8 cellular contexts compared by ENCODE assay signal in genomic region chr3:100261481-100261903, GRCh38. TPM values are rescaled to one million over a fixed set of nuclear protein-coding genes. Genes with fewer than 3 reads are reported as not detected.
DNase-seq lines count a peak whose midpoint lies in the region; ATAC-seq, FAIRE-seq and TF ChIP-seq lines count a peak whose summit lies in the region.

No MANE protein-coding gene starts in this region.

- peak overlapping the region; percentile 85 to 93 for H3K4me3 Mint-ChIP-seq in activated T-cell treated with anti-CD3 and anti-CD28 coated beads, Interleukin-2, amount 50 U/mL, for 72 hours

- no peaks in the 10 kb centered on the region for H3K27me3 ChIP-seq in adrenal gland
- H3K27me3 ChIP-seq in liver (ENCODE audit: control insufficient read depth in 4 of 4, insufficient read depth in 4 of 4, low read length in 3 of 4): no peaks in the 10 kb centered on the region
- no peaks in the 10 kb centered on the region for H3K27me3 ChIP-seq in tibial nerve

- H3K4me3 ChIP-seq in adrenal gland: peak overlapping the region in 3 of 4 donors; percentile 58 to 93 (median 92)
- peak overlapping the region; percentile 93 to 99 (median 97) for H3K4me3 ChIP-seq in liver (ENCODE audit: low read depth in 1 of 3, low read length in 3 of 3)
- H3K4me3 ChIP-seq in tibial nerve: peak overlapping the region; percentile 73 to 88 (median 82)

- no peaks in the 10 kb centered on the region for H3K36me3 Mint-ChIP-seq in activated T-cell treated with anti-CD3 and anti-CD28 coated beads, Interleukin-2, amount 50 U/mL, for 72 hours (ENCODE audit: insufficient read depth in 2 of 2)

- no peaks in the 10 kb centered on the region for H3K9me3 Mint-ChIP-seq in activated T-cell treated with anti-CD3 and anti-CD28 coated beads, Interleukin-2, amount 50 U/mL, for 72 hours

- H3K9ac ChIP-seq in liver (ENCODE audit: low read depth in 1 of 2, low read length in 2 of 2): peak overlapping the region; percentile 58 to 88

- ATAC-seq in activated T-cell treated with anti-CD3 and anti-CD28 coated beads, Interleukin-2, amount 50 U/mL, for 72 hours (replicated peaks in 1 of 2): no peak

- intact Hi-C loops in adrenal gland (cut with DNase I): no loop called here

- peak overlapping the region; percentile 95 to 98 (median 97) for H3K27ac ChIP-seq in adrenal gland
- peak overlapping the region; percentile 95 to 98 for H3K27ac ChIP-seq in liver (ENCODE audit: low read depth in 1 of 2, low read length in 2 of 2)
- H3K27ac ChIP-seq in tibial nerve: peak overlapping the region; percentile 96 to 99 (median 96)

- peak overlapping the region; percentile 99 for H3K27ac Mint-ChIP-seq in activated T-cell treated with anti-CD3 and anti-CD28 coated beads, Interleukin-2, amount 50 U/mL, for 72 hours

- in situ Hi-C loops in G401 (cut with HindIII; ENCODE audit: low sequenced_read_pairs): no loop called here

- H3K9me3 ChIP-seq in adrenal gland (replicated peaks in 1 of 3): no peaks in the 10 kb centered on the region
- H3K9me3 ChIP-seq in liver (ENCODE audit: control insufficient read depth in 4 of 4, low read length in 3 of 4): no peaks in the 10 kb centered on the region
- H3K9me3 ChIP-seq in tibial nerve: no peaks in the 10 kb centered on the region

- H3K27me3 Mint-ChIP-seq in activated T-cell treated with anti-CD3 and anti-CD28 coated beads, Interleukin-2, amount 50 U/mL, for 72 hours (ENCODE audit: low read depth): no peaks in the 10 kb centered on the region

- TF ChIP-seq CTCF in adrenal gland (IDR thresholded peaks at IDR 0.05) (no peak), liver (IDR thresholded peaks at IDR 0.05; ENCODE audit: low read depth, low read length, missing input control) (no peak), tibial nerve (IDR thresholded peaks at IDR 0.05) (no peak)

- TF ChIP-seq EP300 in tibial nerve (IDR thresholded peaks at IDR 0.05): no peak

- peaks cover 12 to 31% of the 10 kb centered on the region in 2 donors for H3K4me1 ChIP-seq in adrenal gland (replicated peaks in 1 of 2)
- peaks cover 8 to 27% (median 15%) of the 10 kb centered on the region in 4 donors for H3K4me1 ChIP-seq in liver (ENCODE audit: control insufficient read depth in 4 of 4, insufficient read depth in 4 of 4, low read length in 3 of 4)
- peaks cover 0 to 75% (median 30%) of the 10 kb centered on the region in 4 donors for H3K4me1 ChIP-seq in tibial nerve

- H3K36me3 ChIP-seq in adrenal gland (replicated peaks in 1 of 2) (no peaks in the 10 kb centered on the region), liver (ENCODE audit: control insufficient read depth in 4 of 4, insufficient read depth in 3 of 4, low read depth in 1 of 4, low read length in 3 of 4) (no peaks in the 10 kb centered on the region), tibial nerve (no peaks in the 10 kb centered on the region)

- peaks cover 62% of the 10 kb centered on the region for H3K4me1 Mint-ChIP-seq in activated T-cell treated with anti-CD3 and anti-CD28 coated beads, Interleukin-2, amount 50 U/mL, for 72 hours (ENCODE audit: low read depth)

- TF ChIP-seq POLR2A in adrenal gland (IDR thresholded peaks at IDR 0.05) (no peak), tibial nerve (IDR thresholded peaks at IDR 0.05) (no peak), GM12891 (IDR thresholded peaks at IDR 0.05; ENCODE audit: low read depth, low read length) (no peak)

- WGBS in adrenal gland, 4 donors: 2 to 6% (median 3%) methylated on average over 11 of the region's 11 CpGs
- 2% methylated on average over 11 of the region's 11 CpGs for WGBS in liver
- WGBS in tibial nerve, 2 donors: 4% methylated on average over 11 of the region's 11 CpGs

- no peak for TF ChIP-seq RAD21 in liver (IDR thresholded peaks at IDR 0.05)

- FAIRE-seq in GM12891 (lab: Jason Lieb, UNC): no peak

- no peak for DNase-seq in activated T-cell treated with anti-CD3 and anti-CD28 coated beads, Interleukin-2, amount 50 U/mL, for 72 hours
- DNase-seq in activated T-cell treated with anti-CD3 and anti-CD28 coated beads for 4 hours (no peak), adrenal gland (peak in 1 of 7 donors; percentile 11), tibial nerve (ENCODE audit: low spot score in 2 of 2) (no peak), G401 (ENCODE audit: low spot score) (no peak), GM12891 (ENCODE audit: insufficient read length, low spot score) (no peak), inferior parietal cortex (ENCODE audit: extremely low spot score) (no peak)

TF ChIP-seq in liver, 16 proteins besides CTCF, POLR2A, EP300 and RAD21:
- TF ChIP-seq HNF4A (conservative IDR thresholded peaks at IDR 0.05) (peak; percentile 56 to 67), RXRA (IDR thresholded peaks at IDR 0.05) (no peak), EGR1 (IDR thresholded peaks at IDR 0.05; ENCODE audit: low read depth in 2 of 2) (no peak), FOXA1 (IDR thresholded peaks at IDR 0.05) (no peak), MAX (IDR thresholded peaks at IDR 0.05) (no peak), YY1 (IDR thresholded peaks at IDR 0.05) (no peak), SP1 (IDR thresholded peaks at IDR 0.05) (peak; percentile 11), ZBTB33 (IDR thresholded peaks at IDR 0.05) (no peak), NR2F2 (IDR thresholded peaks at IDR 0.05) (no peak), HNF4G (IDR thresholded peaks at IDR 0.05) (peak; percentile 29), TAF1 (conservative IDR thresholded peaks at IDR 0.05) (no peak), FOXA2 (IDR thresholded peaks at IDR 0.05) (no peak), ATF3 (IDR thresholded peaks at IDR 0.05) (no peak)

TF ChIP-seq in GM12891, 5 proteins besides CTCF, POLR2A, EP300 and RAD21:
- TF ChIP-seq POLR2AphosphoS5 (IDR thresholded peaks at IDR 0.05; ENCODE audit: low read depth, low read length) (no peak), PAX5 (IDR thresholded peaks at IDR 0.05; ENCODE audit: insufficient read depth, low read length, severe bottlenecking) (no peak), TAF1 (IDR thresholded peaks at IDR 0.05; ENCODE audit: low read depth, low read length) (no peak), POU2F2 (IDR thresholded peaks at IDR 0.05; ENCODE audit: low read depth, low read length) (no peak), SPI1 (IDR thresholded peaks at IDR 0.05; ENCODE audit: low read depth, low read length) (no peak)

RNA-seq across cellular contexts. Expression of gene TBC1D23, which starts 0.7 kb away (rescaled TPM):
- 10 to 100 TPM; 26.0 to 27.5 TPM for total RNA-seq in activated T-cell treated with anti-CD3 and anti-CD28 coated beads, Interleukin-2, amount 50 U/mL, for 72 hours
- total RNA-seq in adrenal gland (100 to 1,000 TPM in 2 of 8 donors, 10 to 100 TPM in 6; 19.8 to 117 (median 61.9) TPM), liver (10 to 100 TPM; 24.0 to 30.3 TPM), tibial nerve (10 to 100 TPM; 21.6 to 32.2 (median 28.2) TPM)
- polyA plus RNA-seq in adrenal gland (10 to 100 TPM; 24.1 to 72.7 (median 24.2) TPM), liver (10 to 100 TPM in 1 of 2 donors, 1 to 10 TPM in 1; 8.7 to 11.5 TPM)
- 15.5 and 28.4 TPM in 2 replicates for total RNA-seq in G401 (2014; rRNA removed; shearing (Covaris generic))
- polyA plus RNA-seq in GM12891 (2012; ENCODE audit: low read depth, missing spikeins): 4.6 TPM
